Comparison of ENCODE assay signal across 1 cellular context in genomic region chr10:77197544-77197943, GRCh38.
TF ChIP-seq lines count a peak whose summit lies in the region.

No MANE protein-coding gene starts in this region.

TF ChIP-seq in GM23338, 12 proteins besides CTCF, POLR2A, EP300 and RAD21 (continued from another document):
- TF ChIP-seq ZNF462 (CRISPR knock-in tag; IDR thresholded peaks at IDR 0.05): no peak
- no peak for TF ChIP-seq EZH2phosphoT487 (IDR thresholded peaks at IDR 0.05; ENCODE audit: unreplicated experiment)
- TF ChIP-seq ZNF331 (CRISPR knock-in tag; IDR thresholded peaks at IDR 0.05; ENCODE audit: low read depth): no peak
